ENCODE assay signal across 12 cellular contexts in genomic region chr4:16079046-16079445, GRCh38. TPM values are rescaled to one million over a fixed set of nuclear protein-coding genes. Genes with fewer than 3 reads are reported as not detected.
A peak's percentile ranks its signal among the peaks of the same experiment; 100 is the strongest.
DNase-seq lines count a peak whose midpoint lies in the region; ATAC-seq, FAIRE-seq and TF ChIP-seq lines count a peak whose summit lies in the region.
"Had no signal": no experiment of that assay in that cellular context is flagged by ENCODE, and none has a peak within 500 bp of the region (broad histone marks: within the 10 kb centered on the region; RNA-seq: fewer than 3 reads in every experiment).

No MANE protein-coding gene starts in this region.

- H3K36me3 ChIP-seq in bronchial epithelial cell (ENCODE audit: control insufficient read depth, insufficient read depth, low read length): no peaks in the 10 kb centered on the region
- H3K36me3 ChIP-seq: suprapubic skin had no signal

- DNase-seq in GM12891 (ENCODE audit: insufficient read length, low spot score) (no peak), bronchial epithelial cell (ENCODE audit: low read depth) (peak; percentile 45), epidermal melanocyte (ENCODE audit: insufficient read length, low spot score) (no peak), H4 (ENCODE audit: low spot score) (no peak), HT-29 (ENCODE audit: low spot score) (no peak), Ammon's horn (ENCODE audit: low spot score) (no peak)
- DNase-seq: NCI-H510A had no signal

- ATAC-seq in GM19463 (IDR thresholded peaks at IDR 0.05; ENCODE audit: unreplicated experiment) (peak; percentile 80), HG03135 (IDR thresholded peaks at IDR 0.05; ENCODE audit: unreplicated experiment) (peak; percentile 61)

- peaks cover 22% of the 10 kb centered on the region for H3K27me3 ChIP-seq in bronchial epithelial cell (ENCODE audit: control insufficient read depth, insufficient read depth, low read length)

- no peak overlapping the region for H3K4me3 ChIP-seq in bronchial epithelial cell (ENCODE audit: low read depth, low read length)
- H3K4me3 ChIP-seq: skin epidermis, suprapubic skin had no signal

- TF ChIP-seq CTCF in bronchial epithelial cell (IDR thresholded peaks at IDR 0.05; ENCODE audit: insufficient read depth, low read length, severe bottlenecking): no peak

- no peak for FAIRE-seq in GM12891 (lab: Jason Lieb, UNC)
- FAIRE-seq in bronchial epithelial cell (lab: Jason Lieb, UNC): no peak

- no peak for TF ChIP-seq POLR2A in GM12891 (IDR thresholded peaks at IDR 0.05; ENCODE audit: low read depth, low read length)

TF ChIP-seq in GM12891, 5 proteins besides CTCF, POLR2A, EP300 and RAD21:
- no peak for TF ChIP-seq PAX5 (IDR thresholded peaks at IDR 0.05; ENCODE audit: insufficient read depth, low read length, severe bottlenecking)
- TF ChIP-seq TAF1 (IDR thresholded peaks at IDR 0.05; ENCODE audit: low read depth, low read length): no peak
- peak; percentile 45; the same call in 1 of the 2 replicates for TF ChIP-seq SPI1 (IDR thresholded peaks at IDR 0.05; ENCODE audit: low read depth, low read length)
- no peak for TF ChIP-seq POLR2AphosphoS5 (IDR thresholded peaks at IDR 0.05; ENCODE audit: low read depth, low read length)
- no peak for TF ChIP-seq POU2F2 (IDR thresholded peaks at IDR 0.05; ENCODE audit: low read depth, low read length)

RNA-seq across cellular contexts. Expression of gene PROM1, which starts 4.8 kb away (rescaled TPM):
- polyA plus RNA-seq in GM12891 (2012; ENCODE audit: low read depth, missing spikeins): not detected
- total RNA-seq in bronchial epithelial cell: 0.13 and 0.26 TPM in 2 replicates
- not detected in 2 replicates for total RNA-seq in H4 (2014; rRNA removed; shearing (Covaris generic))
- 54.3 and 61.7 TPM in 2 replicates for total RNA-seq in HT-29 (2014; rRNA removed; shearing (Covaris generic))
- polyA plus RNA-seq: CD14-positive monocyte had no signal

Comparison
In these comparisons a context has a peak if more than half of its experiments do, and no peak if none do; other contexts are left out.
1. RNA of gene PROM1, which starts 4.8 kb away (total RNA-seq): 54.3 to 61.7 TPM in HT-29; 0.13 to 0.26 TPM in bronchial epithelial cell and not detected in H4; every median in the first group is over 10 times any median in the second.